8 cellular contexts compared by ENCODE assay signal in the genomic region with DNA sequence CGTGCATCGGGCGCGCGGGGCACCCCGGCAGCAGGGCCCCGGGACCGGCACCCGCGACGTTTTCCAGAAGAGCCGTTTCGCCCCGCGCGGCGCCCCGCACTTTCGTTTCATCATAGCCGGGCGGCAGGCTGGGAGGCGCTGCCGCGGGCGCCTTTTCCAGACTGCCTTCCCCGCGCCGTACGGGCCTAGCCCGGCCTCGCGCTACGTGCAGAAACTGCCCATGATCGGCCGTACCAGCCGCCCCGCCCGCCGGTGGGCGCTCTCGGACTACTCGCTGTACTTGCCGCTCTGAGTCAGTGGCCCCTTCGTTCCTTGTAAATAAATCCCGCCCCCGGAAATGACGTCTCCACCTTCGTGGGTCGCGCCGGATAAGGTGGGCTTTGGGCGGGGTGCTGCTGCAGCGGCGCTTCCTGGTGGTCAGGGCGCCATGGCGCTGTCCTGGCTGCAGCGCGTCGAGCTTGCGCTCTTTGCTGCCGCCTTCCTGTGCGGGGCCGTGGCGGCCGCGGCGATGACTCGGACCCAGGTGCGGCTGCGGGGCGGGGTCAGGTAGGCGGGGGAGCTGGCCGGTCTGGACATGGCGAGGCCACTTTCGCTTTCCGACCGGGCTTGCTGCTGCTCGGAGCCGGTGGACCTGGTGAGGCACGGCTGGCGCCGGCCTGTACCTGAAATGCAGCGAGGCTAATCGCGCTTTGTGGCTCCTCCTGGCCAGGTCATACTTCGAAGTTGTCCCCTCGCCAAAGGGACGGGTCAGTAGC. TPM values are rescaled to one million over a fixed set of nuclear protein-coding genes. Genes with fewer than 3 reads are reported as not detected.
DNase-seq lines count a peak whose midpoint lies in the region; ATAC-seq and TF ChIP-seq lines count a peak whose summit lies in the region.

A gene with protein sequence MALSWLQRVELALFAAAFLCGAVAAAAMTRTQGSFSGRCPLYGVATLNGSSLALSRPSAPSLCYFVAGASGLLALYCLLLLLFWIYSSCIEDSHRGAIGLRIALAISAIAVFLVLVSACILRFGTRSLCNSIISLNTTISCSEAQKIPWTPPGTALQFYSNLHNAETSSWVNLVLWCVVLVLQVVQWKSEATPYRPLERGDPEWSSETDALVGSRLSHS (plus strand): TSS at position 398 of the 755 bp plus-strand sequence. CDS start 30 bp downstream, at position 428.

- H3K27me3 ChIP-seq in kidney epithelial cell (ENCODE audit: control insufficient read depth, insufficient read depth, low read length): no peaks in the 10 kb centered on the region

- peaks cover 1% of the 10 kb centered on the region for H3K36me3 ChIP-seq in kidney epithelial cell (ENCODE audit: control insufficient read depth, insufficient read depth, low read length)

- DNase-seq in AG10803 (ENCODE audit: low read depth): peak; percentile 96
- DNase-seq in NCI-H446 (lab: John Stamatoyannopoulos, UW): peak; percentile 97 to 98
- DNase-seq in cerebellar cortex (ENCODE audit: low spot score): peak; percentile 99
- DNase-seq in kidney epithelial cell (ENCODE audit: low read depth): peak; percentile 96
- DNase-seq in stimulated activated CD4-positive, alpha-beta T cell treated with anti-CD3 and anti-CD28 coated beads, Interleukin-15, amount 100 ng/mL, for 48 hours (ENCODE audit: low read depth in 2 of 2): peak; percentile 98

- peak; percentile 59 for TF ChIP-seq CTCF in AG10803 (conservative IDR thresholded peaks at IDR 0.05; ENCODE audit: low read length)
- TF ChIP-seq CTCF in kidney epithelial cell (IDR thresholded peaks at IDR 0.05; ENCODE audit: insufficient read depth, low read length, poor library complexity, severe bottlenecking): peak; percentile 79

- H3K4me3 ChIP-seq in AG10803 (ENCODE audit: low read length) (peak within 1 kb of the TSS; percentile 80), kidney epithelial cell (ENCODE audit: low read depth, low read length) (peak within 1 kb of the TSS; percentile 91)

- ATAC-seq in GM19023 (IDR thresholded peaks at IDR 0.05; ENCODE audit: unreplicated experiment): peak; percentile 69
- peak; percentile 70 for ATAC-seq in HG03280 (IDR thresholded peaks at IDR 0.05; ENCODE audit: unreplicated experiment)
- ATAC-seq in activated CD4-positive, CD25-positive, alpha-beta regulatory T cell treated with anti-CD3 and anti-CD28 coated beads, Interleukin-2, amount 50 U/mL, for 24 hours: peak; percentile 81 to 82

RNA-seq across cellular contexts. Expression of the gene that starts here (rescaled TPM):
- total RNA-seq in kidney epithelial cell: 66.7 and 72.5 TPM in 2 replicates

Comparison
In these comparisons a context has a peak if more than half of its experiments do, and no peak if none do; other contexts are left out.
1. Peak in every context shown above with its lines: DNase-seq, ATAC-seq and H3K4me3 ChIP-seq.